In the genomic region with DNA sequence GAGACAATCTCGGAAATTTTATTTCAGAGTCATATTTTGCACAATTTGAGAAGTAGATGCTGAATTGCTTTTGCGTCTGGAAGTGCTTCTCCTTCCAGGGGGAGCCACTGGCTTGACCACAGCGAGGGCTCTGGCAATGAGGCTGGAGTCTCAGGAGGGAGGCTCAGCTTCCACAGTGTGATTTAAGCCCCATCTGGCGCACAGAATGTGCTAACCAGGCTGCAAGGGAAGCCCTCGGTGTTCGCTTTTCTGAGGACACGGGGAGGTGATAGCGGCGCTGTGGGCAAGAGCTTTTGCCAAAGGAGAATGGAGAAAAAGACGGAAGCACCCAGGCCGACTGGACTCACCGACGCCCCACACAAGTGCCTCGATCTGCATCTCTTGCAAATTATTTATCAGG, we compare ENCODE assay signal across 17 cellular contexts. TPM values are rescaled to one million over a fixed set of nuclear protein-coding genes. Genes with fewer than 3 reads are reported as not detected.
DNase-seq lines count a peak whose midpoint lies in the region; TF ChIP-seq lines count a peak whose summit lies in the region.
"Had no signal": no experiment of that assay in that cellular context is flagged by ENCODE, and none has a peak within 500 bp of the region (broad histone marks: within the 10 kb centered on the region; RNA-seq: fewer than 3 reads in every experiment).

No MANE protein-coding gene starts in this region.

- H3K27me3 Mint-ChIP-seq in brain (peaks cover 4% of the 10 kb centered on the region), HFFc6 (ENCODE audit: insufficient read depth) (peaks cover 2% of the 10 kb centered on the region; the same call in 1 of the 2 replicates)
- H3K27me3 Mint-ChIP-seq: CD4-positive, alpha-beta memory T cell had no signal

- H3K18ac ChIP-seq in mesenchymal stem cell (ENCODE audit: low read depth in 1 of 2, low read length in 2 of 2) = no peak overlapping the region

- H3K4ac ChIP-seq in mesenchymal stem cell (ENCODE audit: low read depth in 1 of 2, low read length in 2 of 2) = no peak overlapping the region

- WGBS in mesenchymal stem cell = 97% methylated on average over 14 of the region's 14 CpGs

- no peak overlapping the region for H3K4me3 Mint-ChIP-seq in brain
- no peak overlapping the region for H3K4me3 Mint-ChIP-seq in HFFc6
- H3K4me3 Mint-ChIP-seq: CD4-positive, alpha-beta memory T cell had no signal

- intact Hi-C loops in posterior vena cava (cut with DNase I) = no loop called here

- H3K9me3 Mint-ChIP-seq in brain (peaks cover 0 to 3% (median 0%) of the 10 kb centered on the region in 5 experiments), HFFc6 (no peaks in the 10 kb centered on the region)
- H3K9me3 Mint-ChIP-seq: CD4-positive, alpha-beta memory T cell had no signal

- no peak overlapping the region for H3K14ac ChIP-seq in mesenchymal stem cell (ENCODE audit: low read length in 2 of 2)

- H3K79me1 ChIP-seq in mesenchymal stem cell (replicated peaks; ENCODE audit: low read length, poor library complexity, severe bottlenecking) = peaks cover 13% of the 10 kb centered on the region

- no peak overlapping the region for H4K91ac ChIP-seq in mesenchymal stem cell (ENCODE audit: low read length)

- H3K4me1 Mint-ChIP-seq in brain = peaks cover 33% of the 10 kb centered on the region
- peaks cover 49% of the 10 kb centered on the region for H3K4me1 Mint-ChIP-seq in HFFc6 (ENCODE audit: low read depth)

- H3K27me3 ChIP-seq in BE2C = no peaks in the 10 kb centered on the region
- H3K27me3 ChIP-seq in mesenchymal stem cell (ENCODE audit: control insufficient read depth in 1 of 2, insufficient read depth in 1 of 2, low read length in 2 of 2) = no peaks in the 10 kb centered on the region

- in situ Hi-C loops in G401 (cut with HindIII; ENCODE audit: low sequenced_read_pairs) = no loop called here

- no peak overlapping the region for H2AK5ac ChIP-seq in mesenchymal stem cell (ENCODE audit: low read length, severe bottlenecking)

- no peak overlapping the region for H3K9ac ChIP-seq in mesenchymal stem cell (ENCODE audit: low read length)

- H3K9me3 ChIP-seq in BE2C (no peaks in the 10 kb centered on the region), mesenchymal stem cell (ENCODE audit: control insufficient read depth, low read length) (no peaks in the 10 kb centered on the region)

- H2AFZ ChIP-seq in mesenchymal stem cell (ENCODE audit: low read depth, low read length) = no peak overlapping the region
- H2AFZ ChIP-seq: PC-9 had no signal

- H3K36me3 Mint-ChIP-seq in brain = peaks cover 33% of the 10 kb centered on the region
- peaks cover 31% of the 10 kb centered on the region for H3K36me3 Mint-ChIP-seq in HFFc6 (ENCODE audit: low read depth)

- no peak overlapping the region for H4K8ac ChIP-seq in mesenchymal stem cell (ENCODE audit: low read length)

- no peak overlapping the region for H2BK5ac ChIP-seq in mesenchymal stem cell (ENCODE audit: low read depth, low read length, poor library complexity, severe bottlenecking)

- no peak overlapping the region for H2BK12ac ChIP-seq in mesenchymal stem cell (ENCODE audit: low read length in 2 of 2)

- peaks cover 18% of the 10 kb centered on the region for H3K36me3 ChIP-seq in BE2C
- peaks cover 51 to 73% of the 10 kb centered on the region in 2 experiments for H3K36me3 ChIP-seq in mesenchymal stem cell (ENCODE audit: control insufficient read depth in 1 of 2, insufficient read depth in 2 of 2, low read depth in 1 of 2, low read length in 2 of 2)

- H3K4me2 ChIP-seq in mesenchymal stem cell (ENCODE audit: low read length, poor library complexity, severe bottlenecking) = no peak overlapping the region

- peak overlapping the region in 3 of 5 experiments; percentile 38 to 78 (median 43) for H3K27ac Mint-ChIP-seq in brain
- no peak overlapping the region for H3K27ac Mint-ChIP-seq in HFFc6

- no peak for TF ChIP-seq CTCF in BE2C (IDR thresholded peaks at IDR 0.05; ENCODE audit: low read depth, low read length)
- no peak for TF ChIP-seq CTCF in brain (conservative IDR thresholded peaks at IDR 0.05)
- TF ChIP-seq CTCF in HFFc6 (IDR thresholded peaks at IDR 0.05) = no peak

- no peak overlapping the region for H2BK15ac ChIP-seq in mesenchymal stem cell (ENCODE audit: low read depth, poor library complexity, severe bottlenecking)

- H2BK120ac ChIP-seq in mesenchymal stem cell (ENCODE audit: low read depth, low read length) = no peak overlapping the region

- H3K4me3 ChIP-seq in BE2C (ENCODE audit: low read depth, low read length) (no peak overlapping the region), mesenchymal stem cell (ENCODE audit: insufficient read depth in 1 of 2, low read depth in 1 of 2, low read length in 2 of 2) (no peak overlapping the region)
- H3K4me3 ChIP-seq: K562, PC-9 had no signal

- no peak overlapping the region for H3K23ac ChIP-seq in mesenchymal stem cell (ENCODE audit: low read length in 2 of 2)

- no peak overlapping the region for H3K27ac ChIP-seq in mesenchymal stem cell (ENCODE audit: low read length, poor library complexity, severe bottlenecking)
- H3K27ac ChIP-seq: PC-9 had no signal

- H3K4me1 ChIP-seq in BE2C = no peaks in the 10 kb centered on the region
- H3K4me1 ChIP-seq in mesenchymal stem cell (ENCODE audit: control insufficient read depth, insufficient read depth, low read depth, low read length) = peaks cover 34% of the 10 kb centered on the region

- DNase-seq in BE2C = peak; percentile 0
- DNase-seq in G401 (ENCODE audit: low spot score) = peak; percentile 88
- DNase-seq in posterior vena cava (ENCODE audit: low spot score) = peak; percentile 49
- no peak for DNase-seq in mesenchymal stem cell
- DNase-seq in AG08396 (ENCODE audit: low spot score) = no peak
- no peak for DNase-seq in HFFc6
- DNase-seq: CD4-positive, alpha-beta memory T cell; DMS79; H7; MV-4-11; NCI-H1417; NCI-H187 treated with DMSO at 0.1 percent for 48 hours; NCI-H2171; NCI-H446 treated with DMSO at 0.1 percent for 48 hours; PC-9 had no signal

RNA-seq across cellular contexts. Expression of gene ADI1, which starts 52.4 kb away (rescaled TPM):
- 20.7 TPM for polyA plus RNA-seq in BE2C (2012; ENCODE audit: insufficient read depth, insufficient read length, low read depth)
- total RNA-seq in G401 (2014; rRNA removed; shearing (Covaris generic)) = 48.4 and 63.2 TPM in 2 replicates
- polyA plus RNA-seq in brain (ENCODE audit: insufficient read depth, low read depth, low replicate concordance) = 50.4 TPM
- 10 to 100 TPM; 29.5 to 43.2 TPM for total RNA-seq in posterior vena cava
- 59.5 TPM for polyA plus RNA-seq in mesenchymal stem cell (2013, experiment 1 of 2)
- 60.1 TPM for polyA plus RNA-seq in mesenchymal stem cell (2013, experiment 2 of 2)
- total RNA-seq in HFFc6 (2021; fragmentation: NEBNext Ultra II Directional; extraction: Animal tissue kit (Norgen Biotek cat#: 25700)) = 10 to 100 TPM; 66.6 to 94.2 (median 75.5) TPM

Comparison
In these comparisons a context has a peak if more than half of its experiments do, and no peak if none do; other contexts are left out.
1. DNase-seq: peak in BE2C (single experiment), G401 (single experiment) and posterior vena cava (single experiment); none in mesenchymal stem cell (single experiment), AG08396 (single experiment) and HFFc6 (single experiment).